In genomic region chr1:228178737-228179720, GRCh38 we compare ENCODE assay signal across 15 cellular contexts. TPM values are rescaled to one million over a fixed set of nuclear protein-coding genes. Genes with fewer than 3 reads are reported as not detected.
DNase-seq lines count a peak whose midpoint lies in the region; ATAC-seq and TF ChIP-seq lines count a peak whose summit lies in the region.
"Had no signal": no experiment of that assay in that cellular context is flagged by ENCODE, and none has a peak within 500 bp of the region (broad histone marks: within the 10 kb centered on the region; RNA-seq: fewer than 3 reads in every experiment).

No MANE protein-coding gene starts in this region.

- DNase-seq in CD4-positive, alpha-beta T cell, result no peak
- DNase-seq in OCI-M1 (lab: John Stamatoyannopoulos, UW) (peak; percentile 71), gastrocnemius medialis (no peak), NCI-H510A (lab: John Stamatoyannopoulos, UW) (no peak), cerebellar nuclear complex (lab: John Stamatoyannopoulos, UW) (no peak)
- no peak for DNase-seq in naive thymus-derived CD8-positive, alpha-beta T cell
- DNase-seq in activated CD4-positive, alpha-beta T cell treated with anti-CD3 and anti-CD28 coated beads, Interleukin-2, amount 50 U/mL, for 1 hour, result no peak
- DNase-seq: activated gamma-delta T cell treated with Interleukin-2 at 50 U/mL for 16 hours; CD4-positive, CD25-positive, alpha-beta regulatory T cell; left ventricle myocardium superior; MG63; stimulated activated CD4-positive, alpha-beta T cell treated with anti-CD3 and anti-CD28 coated beads, Interleukin-2, amount 100 ng/mL, for 24 hours; SW 1271 had no signal

- in situ Hi-C loops in gastrocnemius medialis (cut with MboI; ENCODE audit: low sequenced_read_pairs in 4 of 4), result no loop called here

- no peak for TF ChIP-seq CTCF in CD4-positive, alpha-beta T cell (IDR thresholded peaks at IDR 0.05)
- TF ChIP-seq CTCF in gastroesophageal sphincter (IDR thresholded peaks at IDR 0.05) (no peak), gastrocnemius medialis (IDR thresholded peaks at IDR 0.05 in 4 of 5, conservative IDR thresholded peaks at IDR 0.05 in 1 of 5) (no peak)

- H3K36me3 ChIP-seq in gastroesophageal sphincter (peaks cover 0 to 27% of the 10 kb centered on the region in 2 donors), gastrocnemius medialis (peaks cover 0 to 10% of the 10 kb centered on the region in 2 donors)
- H3K36me3 ChIP-seq: MG63 had no signal

- H3K4me1 ChIP-seq in gastroesophageal sphincter (peaks cover 0 to 10% (median 0%) of the 10 kb centered on the region in 3 donors), gastrocnemius medialis (peaks cover 13% of the 10 kb centered on the region in 2 donors)

- no peaks in the 10 kb centered on the region for H3K27me3 ChIP-seq in CD4-positive, alpha-beta T cell (ENCODE audit: control insufficient read depth, insufficient read depth, low read length)
- H3K27me3 ChIP-seq in gastroesophageal sphincter, result no peaks in the 10 kb centered on the region
- H3K27me3 ChIP-seq in gastrocnemius medialis, result no peaks in the 10 kb centered on the region
- H3K27me3 ChIP-seq: MG63 had no signal

- H3K27ac ChIP-seq in CD4-positive, alpha-beta T cell (ENCODE audit: low read depth, low read length), result no peak overlapping the region
- H3K27ac ChIP-seq in gastroesophageal sphincter, result peak overlapping the region in 2 of 4 donors; percentile 60 to 66
- H3K27ac ChIP-seq in gastrocnemius medialis, result peak overlapping the region in 3 of 4 donors; percentile 19 to 46 (median 25)
- H3K27ac ChIP-seq: epithelial cell of prostate had no signal

- 36 to 48% methylated on average over 5 to 8 of the region's 12 CpGs for WGBS in gastroesophageal sphincter (ENCODE audit: low coverage in 1 of 2), 2 donors

- H3K9me3 Mint-ChIP-seq in CD4-positive, alpha-beta T cell, result no peaks in the 10 kb centered on the region
- no peaks in the 10 kb centered on the region for H3K9me3 Mint-ChIP-seq in naive thymus-derived CD8-positive, alpha-beta T cell

- no peak for ATAC-seq in CD4-positive, alpha-beta T cell (ENCODE audit: poor library complexity)
- ATAC-seq in gastroesophageal sphincter, result peak; percentile 25
- ATAC-seq in gastrocnemius medialis, result no peak
- ATAC-seq in naive thymus-derived CD8-positive, alpha-beta T cell, result no peak
- ATAC-seq: left ventricle myocardium superior had no signal

- no peaks in the 10 kb centered on the region for H3K9me3 ChIP-seq in CD4-positive, alpha-beta T cell (ENCODE audit: control insufficient read depth, low read length)
- H3K9me3 ChIP-seq in gastroesophageal sphincter (no peaks in the 10 kb centered on the region), gastrocnemius medialis (no peaks in the 10 kb centered on the region)
- H3K9me3 ChIP-seq: MG63 had no signal

- H3K36me3 Mint-ChIP-seq in CD4-positive, alpha-beta T cell (ENCODE audit: low read depth), result no peaks in the 10 kb centered on the region
- H3K36me3 Mint-ChIP-seq in naive thymus-derived CD8-positive, alpha-beta T cell, result peaks cover 0 to 8% (median 0%) of the 10 kb centered on the region in 3 donors
- H3K36me3 Mint-ChIP-seq: CD4-positive, CD25-positive, alpha-beta regulatory T cell had no signal

- intact Hi-C loops in CD4-positive, alpha-beta T cell (cut with DNase I, micrococcal nuclease), result no loop called here
- intact Hi-C loops in gastrocnemius medialis (cut with DNase I; ENCODE audit: low total_unique reads), result no loop called here

- H3K4me1 Mint-ChIP-seq in CD4-positive, alpha-beta T cell (ENCODE audit: low read depth), result no peaks in the 10 kb centered on the region
- peaks cover 0 to 8% (median 4%) of the 10 kb centered on the region in 4 donors for H3K4me1 Mint-ChIP-seq in naive thymus-derived CD8-positive, alpha-beta T cell

- H3K4me3 ChIP-seq in gastroesophageal sphincter, result no peak overlapping the region
- H3K4me3 ChIP-seq in gastrocnemius medialis, result no peak overlapping the region
- H3K4me3 ChIP-seq: MG63 had no signal

- CTCF ChIA-PET in CD4-positive, alpha-beta T cell (lab: Charles Lee), result interaction anchor here (0.7 to 1.6 kb wide), 2 partner anchors 35 to 48 kb away, joined by 3 to 5 read pairs; no protein-coding TSS in a partner anchor

- no peaks in the 10 kb centered on the region for H3K27me3 Mint-ChIP-seq in CD4-positive, alpha-beta T cell
- H3K27me3 Mint-ChIP-seq in naive thymus-derived CD8-positive, alpha-beta T cell, result no peaks in the 10 kb centered on the region
- H3K27me3 Mint-ChIP-seq: CD4-positive, CD25-positive, alpha-beta regulatory T cell had no signal

- no peak overlapping the region for H3K4me3 Mint-ChIP-seq in CD4-positive, alpha-beta T cell
- H3K4me3 Mint-ChIP-seq in naive thymus-derived CD8-positive, alpha-beta T cell, result no peak overlapping the region
- H3K4me3 Mint-ChIP-seq: CD4-positive, CD25-positive, alpha-beta regulatory T cell had no signal

- H3K27ac Mint-ChIP-seq in CD4-positive, alpha-beta T cell, result peak overlapping the region; percentile 45
- peak overlapping the region in 5 of 10 donors; percentile 19 to 73 (median 49) for H3K27ac Mint-ChIP-seq in naive thymus-derived CD8-positive, alpha-beta T cell
- H3K27ac Mint-ChIP-seq: CD4-positive, CD25-positive, alpha-beta regulatory T cell had no signal

- TF ChIP-seq POLR2A in gastroesophageal sphincter (IDR thresholded peaks at IDR 0.05), result no peak
- no peak for TF ChIP-seq POLR2A in gastrocnemius medialis (IDR thresholded peaks at IDR 0.05)

- TF ChIP-seq EP300 in gastroesophageal sphincter (IDR thresholded peaks at IDR 0.05), result no peak

- POLR2A ChIA-PET in CD4-positive, alpha-beta T cell (lab: Charles Lee), result no interaction called here
- POLR2A ChIA-PET in naive thymus-derived CD8-positive, alpha-beta T cell (lab: Charles Lee), result interaction anchor here (0.6 to 1.5 kb wide), 3 partner anchors 11 to 380 kb away, joined by 3 to 5 read pairs (median 4); partner anchors contain the start of gene IBA57

RNA-seq across cellular contexts. Expression of gene IBA57, which starts 13.4 kb away (rescaled TPM):
- total RNA-seq in CD4-positive, alpha-beta T cell, result 10 to 100 TPM; 19.7 to 19.9 TPM
- total RNA-seq in gastroesophageal sphincter, result 10 to 100 TPM in 1 of 4 donors, 1 to 10 TPM in 3; 4.2 to 11.3 (median 7.4) TPM
- total RNA-seq in gastrocnemius medialis, result 10 to 100 TPM in 3 of 4 donors, 1 to 10 TPM in 1; 4.9 to 15.7 (median 12.3) TPM
- total RNA-seq in naive thymus-derived CD8-positive, alpha-beta T cell, result 10 to 100 TPM; 11.0 to 12.3 TPM
- polyA plus RNA-seq in naive thymus-derived CD8-positive, alpha-beta T cell, result 1 to 10 TPM; 3.3 to 4.2 (median 3.4) TPM

RNA-seq across cellular contexts. Expression of gene OBSCN, which starts 28.8 kb away (rescaled TPM):
- 10 to 100 TPM; 80.8 to 82.2 TPM for total RNA-seq in CD4-positive, alpha-beta T cell
- total RNA-seq in gastroesophageal sphincter (10 to 100 TPM; 11.1 to 28.4 (median 20.9) TPM), gastrocnemius medialis (1,000 to 10,000 TPM in 2 of 4 donors, 100 to 1,000 TPM in 2; 798 to 1,571 (median 1,162) TPM)
- total RNA-seq in naive thymus-derived CD8-positive, alpha-beta T cell, result 100 to 1,000 TPM in 1 of 2 experiments, 10 to 100 TPM in 1; 99.3 to 102 TPM
- polyA plus RNA-seq in naive thymus-derived CD8-positive, alpha-beta T cell, result 1 to 10 TPM in 2 of 3 donors, under 1 TPM in 1; 0.56 to 4.9 (median 2.4) TPM

RNA-seq across cellular contexts. Expression of gene GJC2, which starts 29.3 kb away (rescaled TPM):
- total RNA-seq in CD4-positive, alpha-beta T cell, result 1 to 10 TPM; 2.1 to 2.4 TPM
- total RNA-seq in gastroesophageal sphincter (1 to 10 TPM; 5.1 to 9.0 (median 7.0) TPM), gastrocnemius medialis (under 1 TPM in 2 of 4 donors, not detected in 2; 0.26 to 0.64 TPM)
- 1 to 10 TPM; 2.6 to 2.8 TPM for total RNA-seq in naive thymus-derived CD8-positive, alpha-beta T cell
- under 1 TPM in 2 of 3 donors, not detected in 1; 0.16 to 0.22 TPM for polyA plus RNA-seq in naive thymus-derived CD8-positive, alpha-beta T cell
- polyA plus RNA-seq: CD4-positive, CD25-positive, alpha-beta regulatory T cell had no signal

RNA-seq across cellular contexts. Expression of gene GUK1, which starts 39.0 kb away (rescaled TPM):
- 100 to 1,000 TPM; 373 to 378 TPM for total RNA-seq in CD4-positive, alpha-beta T cell
- total RNA-seq in gastroesophageal sphincter (100 to 1,000 TPM; 234 to 504 (median 299) TPM), gastrocnemius medialis (100 to 1,000 TPM; 161 to 230 (median 183) TPM)
- 100 to 1,000 TPM; 189 to 202 TPM for total RNA-seq in naive thymus-derived CD8-positive, alpha-beta T cell
- 100 to 1,000 TPM; 369 to 466 (median 374) TPM for polyA plus RNA-seq in naive thymus-derived CD8-positive, alpha-beta T cell

Comparison
In these comparisons a context has a peak if more than half of its experiments do, and no peak if none do; other contexts are left out.
1. RNA of gene OBSCN, which starts 28.8 kb away (total RNA-seq): 798 to 1,571 TPM in gastrocnemius medialis; 99.3 to 102 TPM in naive thymus-derived CD8-positive, alpha-beta T cell, 80.8 to 82.2 TPM in CD4-positive, alpha-beta T cell and 11.1 to 28.4 TPM in gastroesophageal sphincter; every median in the first group is over 4 times any median in the second.